ENCODE assay signal across 11 cellular contexts in the genomic region with DNA sequence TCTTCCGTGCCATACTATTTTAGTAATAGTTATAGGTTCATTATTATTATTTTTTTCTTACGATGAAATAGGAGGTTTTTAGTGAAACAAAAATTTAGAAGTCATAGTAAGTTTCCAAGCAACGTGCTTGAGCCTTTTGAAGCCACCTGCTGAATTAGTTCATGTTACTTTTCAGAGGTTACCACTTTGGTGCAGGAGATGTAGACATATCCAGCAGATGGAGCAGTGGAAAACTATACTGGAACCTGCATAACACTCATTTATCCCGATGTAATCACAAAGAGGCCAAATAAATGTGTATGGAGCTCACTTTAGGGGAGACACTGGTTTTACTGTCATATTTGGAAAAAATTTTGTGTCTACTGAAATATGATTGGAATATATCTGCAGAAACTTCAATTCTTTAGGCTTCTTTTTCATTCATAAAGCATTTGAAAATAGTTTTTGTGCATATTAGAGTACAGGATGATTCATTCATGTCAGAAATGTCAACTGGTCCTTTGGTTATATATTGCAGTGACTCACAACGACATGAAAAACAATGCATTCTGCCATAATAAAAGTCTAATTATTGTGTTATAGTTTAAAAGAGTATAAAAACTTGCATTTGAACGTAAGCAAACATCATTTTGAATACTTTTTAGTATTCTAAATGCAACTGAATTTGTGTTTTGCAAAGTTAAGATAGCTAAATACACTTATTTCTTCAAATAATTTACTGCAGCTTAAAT.
DNase-seq lines count a peak whose midpoint lies in the region; ATAC-seq and TF ChIP-seq lines count a peak whose summit lies in the region.
"Had no signal": no experiment of that assay in that cellular context is flagged by ENCODE, and none has a peak within 500 bp of the region (broad histone marks: within the 10 kb centered on the region; RNA-seq: fewer than 3 reads in every experiment).

No MANE protein-coding gene starts in this region.

- no peak overlapping the region for H3K4me2 ChIP-seq in SK-N-SH

- no peaks in the 10 kb centered on the region for H3F3A ChIP-seq in SK-N-SH (replicated peaks; ENCODE audit: insufficient read depth)

- H3K4me3 ChIP-seq in A673 (ENCODE audit: low read depth, low read length, poor library complexity, severe bottlenecking) (peak overlapping the region; percentile 58), SK-N-SH (ENCODE audit: low read depth in 2 of 2, low read length in 1 of 2) (no peak overlapping the region; a peak in 1 of 4 replicates), iPS-18a (ENCODE audit: low read length) (peak overlapping the region; percentile 83)

- peak; percentile 50 for DNase-seq in A673 (ENCODE audit: low spot score)
- peak; percentile 15 for DNase-seq in HPDE6-E6E7 (ENCODE audit: extremely low spot score)
- DNase-seq in SK-N-SH: peak; percentile 11
- DNase-seq in left cardiac atrium: no peak
- no peak for DNase-seq in AML-193 (lab: John Stamatoyannopoulos, UW)
- no peak for DNase-seq in omental fat pad (ENCODE audit: low spot score)
- no peak for DNase-seq in retina
- DNase-seq: COR-L47 had no signal

- TF ChIP-seq EP300 in SK-N-SH (IDR thresholded peaks at IDR 0.05; ENCODE audit: borderline replicate concordance in 1 of 2, low read depth in 1 of 2, low read length in 1 of 2): no peak

- ATAC-seq in left cardiac atrium (no peak), omental fat pad (ENCODE audit: low FRiP score) (no peak)
- ATAC-seq: Panc1 had no signal

- intact Hi-C loops in A673 (cut with micrococcal nuclease; ENCODE audit: unreplicated experiment): no loop called here
- intact Hi-C loops in left cardiac atrium (cut with DNase I): no loop called here

- H3K27me3 ChIP-seq in A673 (replicated peaks; ENCODE audit: insufficient read depth, low read depth, low read length, poor library complexity) (peaks cover 38% of the 10 kb centered on the region), SK-N-SH (ENCODE audit: insufficient read depth) (peaks cover 24% of the 10 kb centered on the region), iPS-18a (ENCODE audit: control insufficient read depth, insufficient read depth, low read length) (peaks cover 36% of the 10 kb centered on the region)

- H3K27ac ChIP-seq in A673 (ENCODE audit: low read depth, low read length, poor library complexity, severe bottlenecking) (no peak overlapping the region), SK-N-SH (ENCODE audit: low read depth in 2 of 2, low read length in 1 of 2) (no peak overlapping the region), iPS-18a (ENCODE audit: low read length) (no peak overlapping the region)
- H3K27ac ChIP-seq: epithelial cell of prostate had no signal

- no peaks in the 10 kb centered on the region for H3K4me1 ChIP-seq in A673 (ENCODE audit: insufficient read depth, low read length, poor library complexity, severe bottlenecking)
- peaks cover 0 to 2% of the 10 kb centered on the region in 2 experiments; a peak in 1 of 4 replicates for H3K4me1 ChIP-seq in SK-N-SH (ENCODE audit: control insufficient read depth in 1 of 2, insufficient read depth in 2 of 2, low read depth in 1 of 2, low read length in 1 of 2)
- no peaks in the 10 kb centered on the region for H3K4me1 ChIP-seq in iPS-18a (ENCODE audit: control insufficient read depth, low read depth, low read length)

- BruUV-seq in A673 (replicated peaks; lab: Mats Ljungman, UMichigan): no TSS peak

- H3K9me3 ChIP-seq in A673 (ENCODE audit: low read depth, low read length, poor library complexity, severe bottlenecking) (no peaks in the 10 kb centered on the region), SK-N-SH (no peaks in the 10 kb centered on the region), iPS-18a (ENCODE audit: control insufficient read depth, low read depth, low read length) (no peaks in the 10 kb centered on the region)

- no peaks in the 10 kb centered on the region for H3K79me2 ChIP-seq in SK-N-SH (ENCODE audit: insufficient read depth)

- H3K36me3 ChIP-seq in A673 (ENCODE audit: insufficient read depth, low read length, poor library complexity, severe bottlenecking): no peaks in the 10 kb centered on the region
- H3K36me3 ChIP-seq in SK-N-SH (replicated peaks in 1 of 2; ENCODE audit: control insufficient read depth in 1 of 2, insufficient read depth in 2 of 2, low read length in 1 of 2): no peaks in the 10 kb centered on the region
- no peaks in the 10 kb centered on the region for H3K36me3 ChIP-seq in iPS-18a (ENCODE audit: control insufficient read depth, low read depth, low read length)

- no peak overlapping the region for H2AFZ ChIP-seq in SK-N-SH (ENCODE audit: low read depth)

- CTCF ChIA-PET in A673 (lab: Charles Lee) (interaction anchor here (0.7 kb wide), 2 partner anchors 67 to 453 kb away, joined by 3 read pairs; no protein-coding TSS in a partner anchor), SK-N-SH (lab: Yijun Ruan, JAX) (interaction anchor here (1.5 kb wide), 1 partner anchor 32 kb away, joined by 4 read pairs; no protein-coding TSS in a partner anchor)

- H3K9me2 ChIP-seq in SK-N-SH: no peaks in the 10 kb centered on the region

- WGBS in SK-N-SH (ENCODE audit: low lambda C conversion rate): 2% methylated on average over 6 of the region's 6 CpGs

- POLR2A ChIA-PET in A673 (lab: Charles Lee; ENCODE audit: low non-redundant PET): no interaction called here
- POLR2A ChIA-PET in SK-N-SH (lab: Yijun Ruan, JAX): no interaction called here

- no peaks in the 10 kb centered on the region for H4K20me1 ChIP-seq in SK-N-SH (ENCODE audit: insufficient read depth)

- no peak for TF ChIP-seq RAD21 in SK-N-SH (IDR thresholded peaks at IDR 0.05; ENCODE audit: low read length)

- no peak overlapping the region for H3K9ac ChIP-seq in SK-N-SH
- no peak overlapping the region for H3K9ac ChIP-seq in iPS-18a (ENCODE audit: low read length)

- TF ChIP-seq CTCF in A673 (conservative IDR thresholded peaks at IDR 0.05; ENCODE audit: low read depth, low read length): peak; percentile 55
- no peak for TF ChIP-seq CTCF in SK-N-SH (IDR thresholded peaks at IDR 0.05)
- TF ChIP-seq CTCF in omental fat pad (IDR thresholded peaks at IDR 0.05): no peak

TF ChIP-seq in SK-N-SH, 30 proteins besides CTCF, POLR2A, EP300 and RAD21 (continues in another document):
- TF ChIP-seq POLR2AphosphoS5 (IDR thresholded peaks at IDR 0.05; ENCODE audit: low read depth, low read length): no peak
- TF ChIP-seq FOXJ3 (CRISPR knock-in tag; IDR thresholded peaks at IDR 0.05): no peak
- no peak for TF ChIP-seq RCOR1 (IDR thresholded peaks at IDR 0.05; ENCODE audit: low read length)
- TF ChIP-seq ZBTB33 (IDR thresholded peaks at IDR 0.05; ENCODE audit: borderline replicate concordance, low read depth): no peak
- TF ChIP-seq GATA2 (CRISPR knock-in tag; IDR thresholded peaks at IDR 0.05): no peak
- no peak for TF ChIP-seq USF2 (IDR thresholded peaks at IDR 0.05; ENCODE audit: borderline replicate concordance, low read depth, low read length)
- TF ChIP-seq, protein P1, sequence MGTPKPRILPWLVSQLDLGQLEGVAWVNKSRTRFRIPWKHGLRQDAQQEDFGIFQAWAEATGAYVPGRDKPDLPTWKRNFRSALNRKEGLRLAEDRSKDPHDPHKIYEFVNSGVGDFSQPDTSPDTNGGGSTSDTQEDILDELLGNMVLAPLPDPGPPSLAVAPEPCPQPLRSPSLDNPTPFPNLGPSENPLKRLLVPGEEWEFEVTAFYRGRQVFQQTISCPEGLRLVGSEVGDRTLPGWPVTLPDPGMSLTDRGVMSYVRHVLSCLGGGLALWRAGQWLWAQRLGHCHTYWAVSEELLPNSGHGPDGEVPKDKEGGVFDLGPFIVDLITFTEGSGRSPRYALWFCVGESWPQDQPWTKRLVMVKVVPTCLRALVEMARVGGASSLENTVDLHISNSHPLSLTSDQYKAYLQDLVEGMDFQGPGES (IDR thresholded peaks at IDR 0.05; ENCODE audit: low read depth, low read length): no peak
- TF ChIP-seq TEAD4 (IDR thresholded peaks at IDR 0.05; ENCODE audit: borderline replicate concordance, insufficient read depth): no peak
- TF ChIP-seq CHD2 (IDR thresholded peaks at IDR 0.05; ENCODE audit: low read length, partially characterized antibody): no peak
- no peak for TF ChIP-seq MEF2A (IDR thresholded peaks at IDR 0.05; ENCODE audit: borderline replicate concordance, low read depth)
- no peak for TF ChIP-seq TAF1 (IDR thresholded peaks at IDR 0.05; ENCODE audit: borderline replicate concordance, low read depth, low read length)
- TF ChIP-seq FOSL2 (IDR thresholded peaks at IDR 0.05; ENCODE audit: borderline replicate concordance, low read depth): no peak
- TF ChIP-seq TCF12 (IDR thresholded peaks at IDR 0.05): no peak
- no peak for TF ChIP-seq FOXM1 (IDR thresholded peaks at IDR 0.05; ENCODE audit: low read depth)
- no peak for TF ChIP-seq NRF1 (IDR thresholded peaks at IDR 0.05; ENCODE audit: low read depth, low read length)
- no peak for TF ChIP-seq SIN3A (IDR thresholded peaks at IDR 0.05; ENCODE audit: borderline replicate concordance, low read depth, low read length)

Comparison
In these comparisons a context has a peak if more than half of its experiments do, and no peak if none do; other contexts are left out.
1. DNase-seq: peak in A673 (single experiment), HPDE6-E6E7 (single experiment) and SK-N-SH (single experiment); none in left cardiac atrium (single experiment), AML-193 (0 of 2), omental fat pad (single experiment) and retina (single experiment).
2. H3K4me3 ChIP-seq: peak in A673 (single experiment) and iPS-18a (single experiment); none in SK-N-SH (0 of 2).